ENCODE assay signal across 8 cellular contexts in genomic region chr2:110116033-110116710, GRCh38. TPM values are rescaled to one million over a fixed set of nuclear protein-coding genes. Genes with fewer than 3 reads are reported as not detected.
DNase-seq lines count a peak whose midpoint lies in the region; ATAC-seq, FAIRE-seq and TF ChIP-seq lines count a peak whose summit lies in the region.

No MANE protein-coding gene starts in this region.

- no peaks in the 10 kb centered on the region for H3K36me3 ChIP-seq in smooth muscle cell (ENCODE audit: low read depth)

- H4K20me1 ChIP-seq in smooth muscle cell (ENCODE audit: low read depth): no peaks in the 10 kb centered on the region

- H3K27me3 Mint-ChIP-seq in WTC11 (ENCODE audit: low read depth) (peaks cover 56% of the 10 kb centered on the region), T-cell (peaks cover 51 to 53% of the 10 kb centered on the region in 2 donors)

- POLR2A ChIA-PET in WTC11 (lab: Charles Lee): no interaction called here
- POLR2A ChIA-PET in T-cell (lab: Charles Lee): no interaction called here

- H3K9me3 Mint-ChIP-seq in WTC11 (peaks cover 10% of the 10 kb centered on the region; the same call in 1 of the 2 replicates), T-cell (no peaks in the 10 kb centered on the region)

- H3K27ac ChIP-seq in smooth muscle cell (ENCODE audit: low read depth): no peak overlapping the region

- peaks cover 6% of the 10 kb centered on the region for H3K4me1 ChIP-seq in smooth muscle cell (ENCODE audit: low read depth)

- DNase-seq in H54 (ENCODE audit: insufficient read length, low spot score) (peak; percentile 68), WTC11 (ENCODE audit: low spot score) (peak; percentile 56), smooth muscle cell (lab: John Stamatoyannopoulos, UW; ENCODE audit: unreplicated experiment) (no peak), NCI-H1105 (lab: John Stamatoyannopoulos, UW) (no peak), T-helper 9 cell (no peak), T-cell (no peak)
- DNase-seq in effector CD8-positive, alpha-beta T cell (lab: John Stamatoyannopoulos, UW): no peak

- 32% methylated on average over 8 of the region's 8 CpGs for WGBS in smooth muscle cell (ENCODE audit: low lambda C conversion rate)

- peak overlapping the region; percentile 70 for H3K4me3 Mint-ChIP-seq in WTC11
- H3K4me3 Mint-ChIP-seq in T-cell: peak overlapping the region in 1 of 3 donors; percentile 13

- no peaks in the 10 kb centered on the region for H3K36me3 Mint-ChIP-seq in WTC11
- no peaks in the 10 kb centered on the region for H3K36me3 Mint-ChIP-seq in T-cell

- peak; percentile 30 for FAIRE-seq in H54 (lab: Jason Lieb, UNC)

- H3K4me2 ChIP-seq in smooth muscle cell: peak overlapping the region; percentile 84

- ATAC-seq in WTC11: peak; percentile 87
- no peak for ATAC-seq in T-cell (replicated peaks in 1 of 4)

- no peaks in the 10 kb centered on the region for H3K79me2 ChIP-seq in smooth muscle cell (ENCODE audit: low read depth)

- H3K9ac ChIP-seq in smooth muscle cell (ENCODE audit: low read depth): no peak overlapping the region

- H2AFZ ChIP-seq in smooth muscle cell (ENCODE audit: low read depth): no peak overlapping the region

- CTCF ChIA-PET in WTC11 (lab: Charles Lee): interaction anchor here (0.7 to 2.2 kb wide), 12 partner anchors 9 to 64 kb away, joined by 3 to 17 read pairs (median 7); no protein-coding TSS in a partner anchor
- CTCF ChIA-PET in T-cell (lab: Charles Lee): no interaction called here

- no peaks in the 10 kb centered on the region for H3F3A ChIP-seq in smooth muscle cell (ENCODE audit: low read depth)

- H3K4me1 Mint-ChIP-seq in WTC11 (peaks cover 13% of the 10 kb centered on the region), T-cell (peaks cover 0 to 2% (median 0%) of the 10 kb centered on the region in 3 donors)

- peak overlapping the region; percentile 37 for H3K4me3 ChIP-seq in iPS-11a (ENCODE audit: low read depth, low read length)
- H3K4me3 ChIP-seq in smooth muscle cell: peak overlapping the region; percentile 51

- no peak for TF ChIP-seq CTCF in WTC11 (IDR thresholded peaks at IDR 0.05)
- TF ChIP-seq CTCF in smooth muscle cell (IDR thresholded peaks at IDR 0.05; ENCODE audit: borderline replicate concordance, insufficient read depth, poor library complexity, severe bottlenecking): peak; percentile 25

- H3K27ac Mint-ChIP-seq in WTC11 (no peak overlapping the region), T-cell (no peak overlapping the region)

- TF ChIP-seq POLR2A in H54 (IDR thresholded peaks at IDR 0.05; ENCODE audit: low read depth, low read length): 0 out of 2 replicates have a peak, but pooled peaks have one; percentile 3

- H3K9me3 ChIP-seq in smooth muscle cell (replicated peaks; ENCODE audit: low read depth): no peaks in the 10 kb centered on the region

- peaks cover 76% of the 10 kb centered on the region for H3K27me3 ChIP-seq in smooth muscle cell (ENCODE audit: low read depth)

TF ChIP-seq in WTC11, 78 proteins besides CTCF, POLR2A, EP300 and RAD21:
- TF ChIP-seq NFE2L1 (CRISPR knock-in tag; IDR thresholded peaks at IDR 0.05): no peak
- TF ChIP-seq FOXP1 (CRISPR knock-in tag; IDR thresholded peaks at IDR 0.05; ENCODE audit: borderline replicate concordance): 0 out of 2 replicates have a peak, but pooled peaks have one; percentile 14

RNA-seq across cellular contexts. Expression of gene MALL, which starts 0.6 kb away (rescaled TPM):
- 3.8 to 5.5 TPM (median 5.0 TPM) in 3 replicates for total RNA-seq in WTC11 (2021)
- total RNA-seq in smooth muscle cell: 2.2 and 4.4 TPM in 2 replicates
- polyA plus RNA-seq in smooth muscle cell: 3.4 and 4.2 TPM in 2 replicates
- total RNA-seq in T-cell: under 1 TPM in 3 of 5 donors, not detected in 2; 0.39 to 0.57 (median 0.53) TPM

Comparison
In these comparisons a context has a peak if more than half of its experiments do, and no peak if none do; other contexts are left out.
1. DNase-seq: peak in H54 (single experiment) and WTC11 (single experiment); none in smooth muscle cell (single experiment), NCI-H1105 (single experiment), effector CD8-positive, alpha-beta T cell (single experiment), T-helper 9 cell (single experiment) and T-cell (0 of 34).